Comparison of ENCODE assay signal across 1 cellular context in genomic region chr3:42055291-42055690, GRCh38.
A peak's percentile ranks its signal among the peaks of the same experiment; 100 is the strongest.
TF ChIP-seq lines count a peak whose summit lies in the region.

No MANE protein-coding gene starts in this region.

TF ChIP-seq in HepG2, 621 proteins besides CTCF, POLR2A, EP300 and RAD21 (continued from another document and continues in another):
- TF ChIP-seq ZBTB40 (IDR thresholded peaks at IDR 0.05), result no peak
- no peak for TF ChIP-seq ZBTB40 (CRISPR knock-in tag; IDR thresholded peaks at IDR 0.05)
- TF ChIP-seq ZNF644 (CRISPR knock-in tag; IDR thresholded peaks at IDR 0.05; ENCODE audit: low read depth), result peak; percentile 96
- TF ChIP-seq NFIC (IDR thresholded peaks at IDR 0.05; ENCODE audit: low read length), result 0 out of 2 replicates have a peak, but pooled peaks have one; percentile 30
- no peak for TF ChIP-seq ZNF24 (IDR thresholded peaks at IDR 0.05)
- no peak for TF ChIP-seq HMGXB4 (CRISPR knock-in tag; IDR thresholded peaks at IDR 0.05; ENCODE audit: borderline replicate concordance in 1 of 2, low read depth in 1 of 2)
- TF ChIP-seq MED1 (CRISPR knock-in tag; IDR thresholded peaks at IDR 0.05), result peak; percentile 52
- no peak for TF ChIP-seq IKZF4 (CRISPR knock-in tag; IDR thresholded peaks at IDR 0.05; ENCODE audit: borderline replicate concordance, low read depth, not compliant biosample characterization)
- TF ChIP-seq, protein P1, sequence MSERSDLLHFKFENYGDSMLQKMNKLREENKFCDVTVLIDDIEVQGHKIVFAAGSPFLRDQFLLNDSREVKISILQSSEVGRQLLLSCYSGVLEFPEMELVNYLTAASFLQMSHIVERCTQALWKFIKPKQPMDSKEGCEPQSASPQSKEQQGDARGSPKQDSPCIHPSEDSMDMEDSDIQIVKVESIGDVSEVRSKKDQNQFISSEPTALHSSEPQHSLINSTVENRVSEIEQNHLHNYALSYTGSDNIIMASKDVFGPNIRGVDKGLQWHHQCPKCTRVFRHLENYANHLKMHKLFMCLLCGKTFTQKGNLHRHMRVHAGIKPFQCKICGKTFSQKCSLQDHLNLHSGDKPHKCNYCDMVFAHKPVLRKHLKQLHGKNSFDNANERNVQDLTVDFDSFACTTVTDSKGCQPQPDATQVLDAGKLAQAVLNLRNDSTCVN (CRISPR knock-in tag; IDR thresholded peaks at IDR 0.05; ENCODE audit: borderline replicate concordance), result no peak
- TF ChIP-seq ZNF839 (CRISPR knock-in tag; IDR thresholded peaks at IDR 0.05; ENCODE audit: borderline replicate concordance), result no peak
- no peak for TF ChIP-seq ZNF850 (CRISPR knock-in tag; conservative IDR thresholded peaks at IDR 0.05)
- TF ChIP-seq PLSCR1 (CRISPR knock-in tag; IDR thresholded peaks at IDR 0.05; ENCODE audit: borderline replicate concordance), result no peak
- TF ChIP-seq, protein P2, sequence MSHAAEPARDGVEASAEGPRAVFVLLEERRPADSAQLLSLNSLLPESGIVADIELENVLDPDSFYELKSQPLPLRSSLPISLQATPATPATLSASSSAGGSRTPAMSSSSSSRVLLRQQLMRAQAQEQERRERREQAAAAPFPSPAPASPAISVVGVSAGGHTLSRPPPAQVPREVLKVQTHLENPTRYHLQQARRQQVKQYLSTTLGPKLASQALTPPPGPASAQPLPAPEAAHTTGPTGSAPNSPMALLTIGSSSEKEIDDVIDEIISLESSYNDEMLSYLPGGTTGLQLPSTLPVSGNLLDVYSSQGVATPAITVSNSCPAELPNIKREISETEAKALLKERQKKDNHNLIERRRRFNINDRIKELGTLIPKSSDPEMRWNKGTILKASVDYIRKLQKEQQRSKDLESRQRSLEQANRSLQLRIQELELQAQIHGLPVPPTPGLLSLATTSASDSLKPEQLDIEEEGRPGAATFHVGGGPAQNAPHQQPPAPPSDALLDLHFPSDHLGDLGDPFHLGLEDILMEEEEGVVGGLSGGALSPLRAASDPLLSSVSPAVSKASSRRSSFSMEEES (CRISPR knock-in tag; IDR thresholded peaks at IDR 0.05), result no peak
- TF ChIP-seq ZBTB39 (CRISPR knock-in tag; IDR thresholded peaks at IDR 0.05), result no peak
- TF ChIP-seq JARID2 (CRISPR knock-in tag; IDR thresholded peaks at IDR 0.05; ENCODE audit: insufficient replicate concordance), result no peak
- no peak for TF ChIP-seq GTF2F1 (IDR thresholded peaks at IDR 0.05; ENCODE audit: low read length)
- no peak for TF ChIP-seq PITX1 (CRISPR knock-in tag; IDR thresholded peaks at IDR 0.05)
- TF ChIP-seq CREB1 (IDR thresholded peaks at IDR 0.05), result no peak
- TF ChIP-seq CREB1 (CRISPR knock-in tag; IDR thresholded peaks at IDR 0.05), result no peak
- no peak for TF ChIP-seq PREB (CRISPR knock-in tag; IDR thresholded peaks at IDR 0.05)
- no peak for TF ChIP-seq RFXANK (CRISPR knock-in tag; IDR thresholded peaks at IDR 0.05)
- no peak for TF ChIP-seq ZNF3 (CRISPR knock-in tag; IDR thresholded peaks at IDR 0.05)
- TF ChIP-seq ZNF589 (CRISPR knock-in tag; conservative IDR thresholded peaks at IDR 0.05), result no peak
- no peak for TF ChIP-seq SPEN (CRISPR knock-in tag; IDR thresholded peaks at IDR 0.05; ENCODE audit: low read depth)
- peak; percentile 43; the same call in 1 of the 2 replicates for TF ChIP-seq KAT8 (CRISPR knock-in tag; IDR thresholded peaks at IDR 0.05)
- no peak for TF ChIP-seq ZSCAN20 (CRISPR knock-in tag; IDR thresholded peaks at IDR 0.05; ENCODE audit: borderline replicate concordance)
- no peak for TF ChIP-seq ZSCAN12 (CRISPR knock-in tag; IDR thresholded peaks at IDR 0.05)
- TF ChIP-seq THAP8 (CRISPR knock-in tag; IDR thresholded peaks at IDR 0.05; ENCODE audit: borderline replicate concordance), result no peak
- no peak for TF ChIP-seq ZBTB49 (CRISPR knock-in tag; IDR thresholded peaks at IDR 0.05; ENCODE audit: borderline replicate concordance)
- TF ChIP-seq ZNF780A (CRISPR knock-in tag; IDR thresholded peaks at IDR 0.05), result no peak
- no peak for TF ChIP-seq IKZF1 (IDR thresholded peaks at IDR 0.05)
- TF ChIP-seq ZMAT5 (CRISPR knock-in tag; IDR thresholded peaks at IDR 0.05; ENCODE audit: borderline replicate concordance, low read depth), result no peak
- no peak for TF ChIP-seq ZNF562 (CRISPR knock-in tag; IDR thresholded peaks at IDR 0.05; ENCODE audit: borderline replicate concordance)
- no peak for TF ChIP-seq ZNF782 (CRISPR knock-in tag; IDR thresholded peaks at IDR 0.05; ENCODE audit: borderline replicate concordance)
